ENCODE assay signal across 8 cellular contexts in genomic region chr17:43576563-43577229, GRCh38. TPM values are rescaled to one million over a fixed set of nuclear protein-coding genes. Genes with fewer than 3 reads are reported as not detected.
DNase-seq lines count a peak whose midpoint lies in the region; ATAC-seq, FAIRE-seq and TF ChIP-seq lines count a peak whose summit lies in the region.

No MANE protein-coding gene starts in this region.

- WGBS in pancreas, 2 donors = 16 to 18% methylated on average over 10 of the region's 10 CpGs

- H3K27me3 ChIP-seq in SJCRH30 (no peaks in the 10 kb centered on the region), pancreas (no peaks in the 10 kb centered on the region), upper lobe of right lung (no peaks in the 10 kb centered on the region)

- H3K36me3 ChIP-seq in SJCRH30 = no peaks in the 10 kb centered on the region
- no peaks in the 10 kb centered on the region for H3K36me3 ChIP-seq in pancreas
- H3K36me3 ChIP-seq in upper lobe of right lung = no peaks in the 10 kb centered on the region

- H3K4me3 ChIP-seq in SJCRH30 (no peak overlapping the region), pancreas (no peak overlapping the region), upper lobe of right lung (no peak overlapping the region)

- peak; percentile 82 to 89 (median 86) for ATAC-seq in pancreas
- ATAC-seq in upper lobe of right lung = peak; percentile 87
- no peak for ATAC-seq in HG02885 (IDR thresholded peaks at IDR 0.05; ENCODE audit: poor library complexity, unreplicated experiment)

- TF ChIP-seq CTCF in pancreas (IDR thresholded peaks at IDR 0.05) (peak; percentile 80 to 91 (median 83)), upper lobe of right lung (IDR thresholded peaks at IDR 0.05) (peak; percentile 90)

- peaks cover 34% of the 10 kb centered on the region for H3K4me1 ChIP-seq in SJCRH30
- peaks cover 0 to 2% (median 0%) of the 10 kb centered on the region in 3 donors for H3K4me1 ChIP-seq in pancreas
- H3K4me1 ChIP-seq in upper lobe of right lung = peaks cover 14% of the 10 kb centered on the region

- peak; percentile 20 for DNase-seq in DMS79 (lab: John Stamatoyannopoulos, UW)
- DNase-seq in LHCN-M2 (ENCODE audit: low read depth) = peak; percentile 57
- peak; percentile 68 to 90 for DNase-seq in SJCRH30
- DNase-seq in activated T-helper 9 cell treated with anti-CD3 and anti-CD28 coated beads, Interleukin-2, amount 50 U/mL, for 16 hours (ENCODE audit: low read depth) = peak; percentile 47
- DNase-seq in germinal center (ENCODE audit: low spot score) = peak; percentile 69
- DNase-seq in pancreas = peak; percentile 39 to 82 (median 68)
- peak; percentile 76 for DNase-seq in upper lobe of right lung

- H3K9me3 ChIP-seq in SJCRH30 (replicated peaks) (no peaks in the 10 kb centered on the region), pancreas (no peaks in the 10 kb centered on the region), upper lobe of right lung (no peaks in the 10 kb centered on the region)

- H3K27ac ChIP-seq in SJCRH30 (no peak overlapping the region), pancreas (no peak overlapping the region), upper lobe of right lung (no peak overlapping the region)

- no peak for FAIRE-seq in pancreas (lab: Jason Lieb, UNC)

- intact Hi-C loops in pancreas (cut with DNase I) (loop anchor here in 1 of 3 donors (2.0 kb wide), 1 partner anchor 100 kb away; no protein-coding TSS in a partner anchor), upper lobe of right lung (cut with DNase I) (loop anchor here (2.0 kb wide), 1 partner anchor 98 kb away; no protein-coding TSS in a partner anchor)

RNA-seq across cellular contexts. Expression of gene ETV4, which starts 30.6 kb away (rescaled TPM):
- total RNA-seq in LHCN-M2 (2014; rRNA removed) (34.5 and 49.8 TPM in 2 replicates), pancreas (1 to 10 TPM; 1.7 to 6.5 (median 4.6) TPM), upper lobe of right lung (4.0 TPM)
- 14.0 TPM for polyA plus RNA-seq in LHCN-M2 (2012)
- total RNA-seq in SJCRH30 (2014; rRNA removed; shearing (Covaris generic)) = 70.0 and 70.4 TPM in 2 replicates
- polyA plus RNA-seq in pancreas = 10 to 100 TPM; 10.6 to 16.4 TPM

Comparison
In these comparisons a context has a peak if more than half of its experiments do, and no peak if none do; other contexts are left out.
1. DNase-seq: peak in every context shown above with its lines; median percentile 79 in SJCRH30; 76 in upper lobe of right lung; 69 in germinal center; 68 in pancreas; 57 in LHCN-M2; 47 in activated T-helper 9 cell treated with anti-CD3 and anti-CD28 coated beads, Interleukin-2, amount 50 U/mL, for 16 hours; 20 in DMS79.